ENCODE assay signal across 1 cellular context in the genomic region with DNA sequence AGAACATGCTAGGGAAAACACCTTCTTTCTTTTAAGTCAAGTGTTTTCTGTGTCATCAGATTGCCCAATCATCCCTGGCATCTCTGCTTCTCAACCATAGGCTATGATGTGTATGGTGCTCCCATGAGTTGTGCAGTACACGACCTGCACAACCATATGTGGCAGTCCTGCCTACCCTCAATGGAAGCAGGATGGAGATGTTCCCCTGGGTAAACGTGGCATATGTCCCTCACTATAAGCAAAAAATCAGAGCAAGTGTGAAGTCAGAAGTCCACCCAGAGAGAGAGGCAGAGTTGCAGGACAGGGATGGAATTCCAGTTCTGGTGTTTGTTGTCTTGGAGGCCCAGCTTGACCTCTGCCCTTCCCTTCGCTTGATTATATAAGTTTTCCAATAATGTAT.
TF ChIP-seq lines count a peak whose summit lies in the region.

No MANE protein-coding gene starts in this region.

TF ChIP-seq in K562, 482 proteins besides CTCF, POLR2A, EP300 and RAD21:
- TF ChIP-seq RBM25 (IDR thresholded peaks at IDR 0.05; ENCODE audit: low read depth, low read length, severe bottlenecking) (peak; percentile 44), PRMT5 (CRISPR knock-in tag; IDR thresholded peaks at IDR 0.05) (no peak)
TF ChIP-seq in K562: peak in this region for 1.
